In genomic region chr7:4641667-4642467, GRCh38 we compare ENCODE assay signal across 8 cellular contexts. TPM values are rescaled to one million over a fixed set of nuclear protein-coding genes. Genes with fewer than 3 reads are reported as not detected.
DNase-seq lines count a peak whose midpoint lies in the region; ATAC-seq and TF ChIP-seq lines count a peak whose summit lies in the region.

No MANE protein-coding gene starts in this region.

- no peaks in the 10 kb centered on the region for H3K9me3 ChIP-seq in adrenal gland (replicated peaks in 1 of 3)
- H3K9me3 ChIP-seq in left ventricle myocardium inferior (replicated peaks) = no peaks in the 10 kb centered on the region
- H3K9me3 ChIP-seq in vagina = no peaks in the 10 kb centered on the region

- H3K4me1 ChIP-seq in adrenal gland (replicated peaks in 1 of 2) (no peaks in the 10 kb centered on the region), left ventricle myocardium inferior (peaks cover 13% of the 10 kb centered on the region), vagina (peaks cover 16% of the 10 kb centered on the region)

- TF ChIP-seq POLR2A in adrenal gland (IDR thresholded peaks at IDR 0.05) (peak; percentile 73 to 92), vagina (IDR thresholded peaks at IDR 0.05) (peak in 1 of 2 donors; percentile 75)

- intact Hi-C loops in adrenal gland (cut with DNase I) = loop anchor here (5.0 kb wide), 2 partner anchors 40 to 105 kb away; partner anchors contain the start of gene FOXK1 (in 2 of the 2)
- intact Hi-C loops in left ventricle myocardium inferior (cut with micrococcal nuclease) = loop anchor here (5.0 kb wide), 1 partner anchor 40 kb away; the partner anchor contains the start of gene FOXK1
- intact Hi-C loops in vagina (cut with DNase I) = loop anchor here (1.0 to 5.0 kb wide), 2 partner anchors 40 to 110 kb away; partner anchors contain the start of gene FOXK1

- peak overlapping the region in 3 of 4 donors; percentile 31 to 71 (median 68) for H3K4me3 ChIP-seq in adrenal gland
- H3K4me3 ChIP-seq in left ventricle myocardium inferior = peak overlapping the region; percentile 78
- H3K4me3 ChIP-seq in vagina = peak overlapping the region; percentile 60

- H3K27me3 ChIP-seq in adrenal gland = no peaks in the 10 kb centered on the region
- no peaks in the 10 kb centered on the region for H3K27me3 ChIP-seq in left ventricle myocardium inferior (ENCODE audit: low read depth)
- no peaks in the 10 kb centered on the region for H3K27me3 ChIP-seq in vagina

- ATAC-seq in HG02623 (IDR thresholded peaks at IDR 0.05; ENCODE audit: unreplicated experiment) = peak; percentile 77

- WGBS in adrenal gland, 4 donors = 0 to 1% (median 0%) methylated on average over 8 to 103 of the region's 103 CpGs

- peak overlapping the region; percentile 39 to 89 (median 74) for H3K27ac ChIP-seq in adrenal gland
- peak overlapping the region; percentile 91 for H3K27ac ChIP-seq in left ventricle myocardium inferior (replicated peaks)
- peak overlapping the region; percentile 86 for H3K27ac ChIP-seq in vagina

- peak; percentile 94 for DNase-seq in NCI-H1092 (lab: John Stamatoyannopoulos, UW)
- peak; percentile 82 to 92 for DNase-seq in SW 1271 (lab: John Stamatoyannopoulos, UW)
- DNase-seq in adrenal gland = peak; percentile 93 to 98 (median 96)
- peak; percentile 95 for DNase-seq in left ventricle myocardium inferior
- DNase-seq in putamen (ENCODE audit: low spot score) = peak; percentile 93
- no peak for DNase-seq in vagina (ENCODE audit: extremely low spot score in 2 of 2)

- TF ChIP-seq CTCF in GM12874 (IDR thresholded peaks at IDR 0.05; ENCODE audit: insufficient read depth, low read depth, low read length) = peak; percentile 58
- peak in 5 of 6 experiments; percentile 12 to 71 (median 55) for TF ChIP-seq CTCF in adrenal gland (IDR thresholded peaks at IDR 0.05)
- peak; percentile 62 for TF ChIP-seq CTCF in left ventricle myocardium inferior (IDR thresholded peaks at IDR 0.05; ENCODE audit: borderline replicate concordance)
- TF ChIP-seq CTCF in vagina (IDR thresholded peaks at IDR 0.05) = peak in 2 of 3 experiments; percentile 20 to 41

- H3K36me3 ChIP-seq in adrenal gland (replicated peaks in 1 of 2) (no peaks in the 10 kb centered on the region), left ventricle myocardium inferior (no peaks in the 10 kb centered on the region), vagina (no peaks in the 10 kb centered on the region)

RNA-seq across cellular contexts. Expression of gene FOXK1, which starts 40.2 kb away (rescaled TPM):
- total RNA-seq in adrenal gland (10 to 100 TPM; 28.4 to 63.1 (median 42.5) TPM), left ventricle myocardium inferior (18.3 TPM), vagina (28.5 TPM)
- 10 to 100 TPM in 1 of 3 donors, 1 to 10 TPM in 2; 4.8 to 21.3 (median 9.0) TPM for polyA plus RNA-seq in adrenal gland

Comparison
In these comparisons a context has a peak if more than half of its experiments do, and no peak if none do; other contexts are left out.
1. DNase-seq: peak in NCI-H1092 (single experiment), SW 1271 (2 of 2), adrenal gland (7 of 7), left ventricle myocardium inferior (single experiment) and putamen (single experiment); none in vagina (0 of 2).
2. Peak in every context shown above with its lines, with median percentiles within 50 percentile points of each other: CTCF ChIP-seq, H3K27ac ChIP-seq and H3K4me3 ChIP-seq.